8 cellular contexts compared by ENCODE assay signal in genomic region chr6:125918681-125919566, GRCh38. TPM values are rescaled to one million over a fixed set of nuclear protein-coding genes. Genes with fewer than 3 reads are reported as not detected.
DNase-seq lines count a peak whose midpoint lies in the region; ATAC-seq and TF ChIP-seq lines count a peak whose summit lies in the region.

No MANE protein-coding gene starts in this region.

- ATAC-seq in GM18873 (IDR thresholded peaks at IDR 0.05; ENCODE audit: low FRiP score, unreplicated experiment) (peak; percentile 98), HG03060 (IDR thresholded peaks at IDR 0.05; ENCODE audit: low read depth, unreplicated experiment) (peak; percentile 96), Right ventricle myocardium superior (ENCODE audit: poor library complexity) (peak; percentile 91), gastrocnemius medialis (peak; percentile 96 to 99)

- CTCF ChIA-PET in activated naive CD4-positive, alpha-beta T cell treated with anti-CD3 and anti-CD28 coated beads, Interleukin-2, amount 10 ng/mL, durations not matched to agents 7 days and 5 days (lab: Charles Lee): interaction anchor here (0.7 to 7.4 kb wide), 6 partner anchors 8 to 138 kb away, joined by 3 to 51 read pairs (median 8); partner anchors contain the start of genes HINT3 and NCOA7

- no peak for TF ChIP-seq CTCF in gastrocnemius medialis (IDR thresholded peaks at IDR 0.05 in 4 of 5, conservative IDR thresholded peaks at IDR 0.05 in 1 of 5)

- intact Hi-C loops in Right ventricle myocardium superior (cut with DNase I) (no loop called here), gastrocnemius medialis (cut with DNase I; ENCODE audit: low total_unique reads) (loop anchor here (2.0 to 5.0 kb wide), 2 partner anchors 38 to 137 kb away; partner anchors contain the start of gene HINT3)

- peak overlapping the region; percentile 79 for H3K4me3 Mint-ChIP-seq in activated naive CD4-positive, alpha-beta T cell treated with anti-CD3 and anti-CD28 coated beads, Interleukin-2, amount 10 ng/mL, durations not matched to agents 7 days and 5 days

- no peaks in the 10 kb centered on the region for H3K9me3 ChIP-seq in gastrocnemius medialis

- peak overlapping the region; percentile 23 to 56 (median 42) for H3K4me3 ChIP-seq in gastrocnemius medialis

- H3K4me1 ChIP-seq in gastrocnemius medialis: peaks cover 0 to 8% of the 10 kb centered on the region in 2 donors

- peaks cover 53% of the 10 kb centered on the region for H3K36me3 Mint-ChIP-seq in activated naive CD4-positive, alpha-beta T cell treated with anti-CD3 and anti-CD28 coated beads, Interleukin-2, amount 10 ng/mL, durations not matched to agents 7 days and 5 days

- peaks cover 0 to 36% of the 10 kb centered on the region in 2 donors for H3K36me3 ChIP-seq in gastrocnemius medialis

- H3K27ac Mint-ChIP-seq in activated naive CD4-positive, alpha-beta T cell treated with anti-CD3 and anti-CD28 coated beads, Interleukin-2, amount 10 ng/mL, durations not matched to agents 7 days and 5 days: peak overlapping the region; percentile 94

- H3K27ac ChIP-seq in gastrocnemius medialis: peak overlapping the region; percentile 70 to 77 (median 74)

- H3K27me3 Mint-ChIP-seq in activated naive CD4-positive, alpha-beta T cell treated with anti-CD3 and anti-CD28 coated beads, Interleukin-2, amount 10 ng/mL, durations not matched to agents 7 days and 5 days: no peaks in the 10 kb centered on the region

- DNase-seq in AML-193 (lab: John Stamatoyannopoulos, UW): peak; percentile 99
- peak; percentile 91 for DNase-seq in NCI-H69 (lab: John Stamatoyannopoulos, UW)
- peak; percentile 70 for DNase-seq in activated naive CD4-positive, alpha-beta T cell treated with anti-CD3 and anti-CD28 coated beads, Interleukin-2, amount 10 ng/mL, durations not matched to agents 7 days and 5 days
- no peak for DNase-seq in Right ventricle myocardium superior
- DNase-seq in gastrocnemius medialis: peak in 1 of 2 donors; percentile 43
- DNase-seq in ecto neural progenitor cell (ENCODE audit: low spot score): no peak

- no peaks in the 10 kb centered on the region for H3K9me3 Mint-ChIP-seq in activated naive CD4-positive, alpha-beta T cell treated with anti-CD3 and anti-CD28 coated beads, Interleukin-2, amount 10 ng/mL, durations not matched to agents 7 days and 5 days

- in situ Hi-C loops in gastrocnemius medialis (cut with MboI; ENCODE audit: low sequenced_read_pairs in 4 of 4): no loop called here

- H3K27me3 ChIP-seq in gastrocnemius medialis: no peaks in the 10 kb centered on the region

- peak in 1 of 2 donors; percentile 53 for TF ChIP-seq POLR2A in gastrocnemius medialis (IDR thresholded peaks at IDR 0.05)

- peaks cover 44% of the 10 kb centered on the region for H3K4me1 Mint-ChIP-seq in activated naive CD4-positive, alpha-beta T cell treated with anti-CD3 and anti-CD28 coated beads, Interleukin-2, amount 10 ng/mL, durations not matched to agents 7 days and 5 days

RNA-seq across cellular contexts. Expression of gene HINT3, which starts 37.6 kb away (rescaled TPM):
- total RNA-seq in Right ventricle myocardium superior (33.5 TPM), gastrocnemius medialis (10 to 100 TPM; 54.3 to 81.5 (median 67.5) TPM)

Comparison
In these comparisons a context has a peak if more than half of its experiments do, and no peak if none do; other contexts are left out.
1. DNase-seq: peak in AML-193 (2 of 2), NCI-H69 (single experiment) and activated naive CD4-positive, alpha-beta T cell treated with anti-CD3 and anti-CD28 coated beads, Interleukin-2, amount 10 ng/mL, durations not matched to agents 7 days and 5 days (single experiment); none in Right ventricle myocardium superior (single experiment) and ecto neural progenitor cell (single experiment).
2. Peak in every context shown above with its lines, with median percentiles within 50 percentile points of each other: ATAC-seq.